ENCODE assay signal across 20 cellular contexts in the genomic region with DNA sequence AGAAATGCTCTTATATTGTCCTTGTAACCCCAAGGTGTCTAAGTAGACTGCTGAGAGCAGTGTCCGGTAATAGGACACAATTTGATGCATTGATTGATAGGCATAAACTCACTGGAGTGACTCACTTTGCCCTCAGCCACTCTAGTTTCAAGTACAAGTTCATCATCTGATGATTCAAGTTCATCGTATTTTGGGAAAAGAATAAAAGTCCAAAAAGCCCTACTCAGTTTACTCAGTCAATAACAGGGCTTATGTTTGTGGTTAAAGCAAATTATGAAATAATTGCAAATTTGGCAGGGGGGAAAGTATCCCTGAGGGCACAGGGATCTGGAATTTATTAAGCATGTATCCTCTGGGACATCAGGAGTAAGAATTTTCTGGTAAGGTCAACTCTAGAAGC. TPM values are rescaled to one million over a fixed set of nuclear protein-coding genes. Genes with fewer than 3 reads are reported as not detected.
A peak's percentile ranks its signal among the peaks of the same experiment; 100 is the strongest.
DNase-seq lines count a peak whose midpoint lies in the region; ATAC-seq lines count a peak whose summit lies in the region.
"Had no signal": no experiment of that assay in that cellular context is flagged by ENCODE, and none has a peak within 500 bp of the region (broad histone marks: within the 10 kb centered on the region; RNA-seq: fewer than 3 reads in every experiment).

No MANE protein-coding gene starts in this region.

- no peak for ATAC-seq in left colon
- ATAC-seq in HG03521 (IDR thresholded peaks at IDR 0.05; ENCODE audit: unreplicated experiment), result no peak
- ATAC-seq: body of pancreas had no signal

- H3K27ac ChIP-seq in caudate nucleus (ENCODE audit: low read depth, low read length), result no peak overlapping the region
- H3K27ac ChIP-seq: body of pancreas, epithelial cell of prostate, RWPE1, thoracic aorta had no signal

- peak; percentile 27 for DNase-seq in stimulated activated CD4-positive, alpha-beta T cell treated with anti-CD3 and anti-CD28 coated beads, Interleukin-4, amount 100 ng/mL, for 24 hours
- DNase-seq in stimulated activated CD4-positive, alpha-beta T cell treated with anti-CD3 and anti-CD28 coated beads, Interleukin-1b, Interleukin-23, amount 100 ng/mL, for 48 hours, result no peak
- peak; percentile 32 for DNase-seq in RPMI7951 (ENCODE audit: low read depth)
- DNase-seq in dedifferentiated amniotic fluid mesenchymal stem cell (ENCODE audit: extremely low spot score), result peak; percentile 43
- DNase-seq in left colon, result no peak
- DNase-seq in caudate nucleus (lab: John Stamatoyannopoulos, UW), result no peak
- no peak for DNase-seq in NCI-H446 (lab: John Stamatoyannopoulos, UW)
- DNase-seq: activated CD8-positive, alpha-beta memory T cell treated with anti-CD3 and anti-CD28 coated beads for 24 hours; body of pancreas; COR-L47; dermis blood vessel endothelial cell; glutamatergic neuron; naive B cell; NCI-H187; NCI-H2227 treated with DMSO at 0.1 percent for 48 hours; stimulated activated CD4-positive, alpha-beta T cell treated with anti-CD3 and anti-CD28 coated beads, Interleukin-4, amount 100 ng/mL, for 1 hour had no signal

- intact Hi-C loops in left colon (cut with DNase I, micrococcal nuclease), result no loop called here

RNA-seq across cellular contexts. Expression of gene ATF3, which starts 7.6 kb away (rescaled TPM):
- total RNA-seq in RPMI7951 (2014; rRNA removed; shearing (Covaris generic)), result 1.2 and 1.4 TPM in 2 replicates
- total RNA-seq in left colon, result 10 to 100 TPM; 52.5 to 58.2 TPM

Comparison
In these comparisons a context has a peak if more than half of its experiments do, and no peak if none do; other contexts are left out.
1. DNase-seq: peak in stimulated activated CD4-positive, alpha-beta T cell treated with anti-CD3 and anti-CD28 coated beads, Interleukin-4, amount 100 ng/mL, for 24 hours (single experiment), RPMI7951 (single experiment) and dedifferentiated amniotic fluid mesenchymal stem cell (single experiment); none in stimulated activated CD4-positive, alpha-beta T cell treated with anti-CD3 and anti-CD28 coated beads, Interleukin-1b, Interleukin-23, amount 100 ng/mL, for 48 hours (single experiment), left colon (0 of 2), caudate nucleus (0 of 61) and NCI-H446 (0 of 2).
2. RNA of gene ATF3, which starts 7.6 kb away (total RNA-seq): 52.5 to 58.2 TPM in left colon; 1.2 to 1.4 TPM in RPMI7951; every median in the first group is over 10 times any median in the second.